Comparison of ENCODE assay signal across 26 cellular contexts in the genomic region with DNA sequence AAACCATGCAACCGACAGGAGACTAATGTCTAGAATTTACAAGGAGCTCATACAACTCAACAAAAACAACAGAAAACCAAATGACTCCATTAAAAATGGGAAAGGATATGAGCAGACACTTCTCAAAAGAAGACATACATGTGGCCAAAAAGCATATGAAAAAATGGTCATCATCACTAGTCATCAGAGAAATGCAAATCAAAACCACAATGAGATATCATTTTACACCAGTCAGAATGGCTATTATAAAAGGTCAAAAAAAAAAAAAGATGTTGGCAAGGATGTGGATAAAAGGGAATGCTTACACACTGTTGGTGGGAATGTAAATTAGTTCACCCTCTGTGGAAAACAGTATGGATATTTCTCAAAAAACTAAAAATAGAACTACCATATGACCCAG. TPM values are rescaled to one million over a fixed set of nuclear protein-coding genes. Genes with fewer than 3 reads are reported as not detected.
"Had no signal": no experiment of that assay in that cellular context is flagged by ENCODE, and none has a peak within 500 bp of the region (broad histone marks: within the 10 kb centered on the region; RNA-seq: fewer than 3 reads in every experiment).

No MANE protein-coding gene starts in this region.

- H3K27me3 Mint-ChIP-seq: stimulated activated memory B cell treated with anti-CD40 and anti-IgM and Interleukin-4, amounts not matched to agents 10 μg/mL and 1 μg/mL and 100 μg/mL, for 72 hours; stimulated activated naive CD8-positive, alpha-beta T cell treated with anti-CD3 and anti-CD28 coated beads, Interleukin-15, amount 100 ng/mL, for 72 hours had no signal

- H3K9me3 Mint-ChIP-seq: endodermal cell; nephron progenitor cell; stimulated activated memory B cell treated with anti-CD40 and anti-IgM and Interleukin-4, amounts not matched to agents 10 μg/mL and 1 μg/mL and 100 μg/mL, for 72 hours; stimulated activated naive CD8-positive, alpha-beta T cell treated with anti-CD3 and anti-CD28 coated beads, Interleukin-15, amount 100 ng/mL, for 72 hours had no signal

- ATAC-seq: naive thymus-derived CD4-positive, alpha-beta T cell; sciatic nerve; stimulated activated memory B cell treated with anti-CD40 and anti-IgM and Interleukin-4, amounts not matched to agents 10 μg/mL and 1 μg/mL and 100 μg/mL, for 72 hours; stimulated activated naive CD8-positive, alpha-beta T cell treated with anti-CD3 and anti-CD28 coated beads, Interleukin-15, amount 100 ng/mL, for 72 hours had no signal

- DNase-seq: effector CD4-positive, alpha-beta T cell; endodermal cell; erythroblast; foreskin melanocyte; head of caudate nucleus; hippocampal formation; kidney glomerular epithelial cell; mesendoderm; naive thymus-derived CD4-positive, alpha-beta T cell; nephron progenitor cell; spleen; stimulated activated CD4-positive, alpha-beta T cell treated with anti-CD3 and anti-CD28 coated beads, Interleukin-15, amount 100 ng/mL, for 24 hours; stimulated activated CD4-positive, alpha-beta T cell treated with anti-CD3 and anti-CD28 coated beads, Interleukin-1b, Interleukin-23, amount 100 ng/mL, for 48 hours; stimulated activated CD4-positive, alpha-beta T cell treated with anti-CD3 and anti-CD28 coated beads, Interleukin-4, amount 100 ng/mL, for 24 hours; stimulated activated naive CD8-positive, alpha-beta T cell treated with anti-CD3 and anti-CD28 coated beads, Interleukin-15, amount 100 ng/mL, for 72 hours; substantia nigra; transverse colon had no signal

- H3K27ac Mint-ChIP-seq: endodermal cell; naive thymus-derived CD4-positive, alpha-beta T cell; nephron progenitor cell; stimulated activated memory B cell treated with anti-CD40 and anti-IgM and Interleukin-4, amounts not matched to agents 10 μg/mL and 1 μg/mL and 100 μg/mL, for 72 hours; stimulated activated naive CD8-positive, alpha-beta T cell treated with anti-CD3 and anti-CD28 coated beads, Interleukin-15, amount 100 ng/mL, for 72 hours had no signal

- H3K27ac ChIP-seq: coronary artery, spleen, thoracic aorta, transverse colon had no signal

- H3K4me3 Mint-ChIP-seq: endodermal cell; naive thymus-derived CD4-positive, alpha-beta T cell; nephron progenitor cell; stimulated activated memory B cell treated with anti-CD40 and anti-IgM and Interleukin-4, amounts not matched to agents 10 μg/mL and 1 μg/mL and 100 μg/mL, for 72 hours; stimulated activated naive CD8-positive, alpha-beta T cell treated with anti-CD3 and anti-CD28 coated beads, Interleukin-15, amount 100 ng/mL, for 72 hours had no signal

- H3K4me1 Mint-ChIP-seq: stimulated activated memory B cell treated with anti-CD40 and anti-IgM and Interleukin-4, amounts not matched to agents 10 μg/mL and 1 μg/mL and 100 μg/mL, for 72 hours; stimulated activated naive CD8-positive, alpha-beta T cell treated with anti-CD3 and anti-CD28 coated beads, Interleukin-15, amount 100 ng/mL, for 72 hours had no signal

- H3K27me3 ChIP-seq: transverse colon had no signal

- H3K36me3 ChIP-seq: spleen, thoracic aorta, transverse colon had no signal

- FAIRE-seq: endothelial cell of umbilical vein, islet of Langerhans had no signal

- H3K36me3 Mint-ChIP-seq: naive thymus-derived CD4-positive, alpha-beta T cell; stimulated activated memory B cell treated with anti-CD40 and anti-IgM and Interleukin-4, amounts not matched to agents 10 μg/mL and 1 μg/mL and 100 μg/mL, for 72 hours had no signal

- H3K4me1 ChIP-seq: spleen, transverse colon had no signal

- H3K9me3 ChIP-seq: spleen, thoracic aorta, transverse colon had no signal

- H3K4me3 ChIP-seq: coronary artery, spleen, thoracic aorta, transverse colon had no signal

RNA-seq across cellular contexts. Expression of a gene that starts 50.5 kb away (rescaled TPM):
- total RNA-seq: dermis microvascular lymphatic vessel endothelial cell; endothelial cell of umbilical vein; lung microvascular endothelial cell; naive thymus-derived CD4-positive, alpha-beta T cell; pulmonary artery endothelial cell had no signal
- polyA plus RNA-seq: endothelial cell of umbilical vein had no signal
